30 cellular contexts compared by ENCODE assay signal in genomic region chr12:26658991-26659390, GRCh38.
DNase-seq lines count a peak whose midpoint lies in the region; ATAC-seq, FAIRE-seq and TF ChIP-seq lines count a peak whose summit lies in the region.
"Had no signal": no experiment of that assay in that cellular context is flagged by ENCODE, and none has a peak within 500 bp of the region (broad histone marks: within the 10 kb centered on the region; RNA-seq: fewer than 3 reads in every experiment).

No MANE protein-coding gene starts in this region.

- 71 to 93% (median 91%) methylated on average over 4 of the region's 4 CpGs for WGBS in small intestine, 3 donors

- H3K27me3 ChIP-seq in small intestine (ENCODE audit: control insufficient read depth in 2 of 2, insufficient read depth in 2 of 2, low read length in 2 of 2) = no peaks in the 10 kb centered on the region
- H3K27me3 ChIP-seq: Peyer's patch, SJCRH30 had no signal

- CTCF ChIA-PET in GM10248 (lab: Yijun Ruan, JAX) = interaction anchor here (0.9 kb wide), 1 partner anchor 45 kb away, joined by 3 read pairs; no protein-coding TSS in a partner anchor

- DNase-seq in EH (ENCODE audit: low read depth) (peak; percentile 27), amniotic epithelial cell (ENCODE audit: low read depth) (peak; percentile 78), fibroblast of villous mesenchyme (ENCODE audit: low read depth) (peak; percentile 63), skeletal muscle cell (ENCODE audit: low read depth) (peak; percentile 33), GM10248 (ENCODE audit: extremely low spot score) (no peak), small intestine (no peak)
- DNase-seq: activated CD4-positive, alpha-beta memory T cell treated with anti-CD3 and anti-CD28 coated beads for 36 hours; activated CD8-positive, alpha-beta memory T cell treated with anti-CD3 and anti-CD28 coated beads, Interleukin-2, amount 50 U/mL, for 48 hours; activated naive CD8-positive, alpha-beta T cell treated with anti-CD3 and anti-CD28 coated beads for 36 hours; CD4-positive, alpha-beta memory T cell; DMS153; GDM1; MV-4-11; naive B cell; NCI-H1694; NCI-H524; NK-92 treated with Interleukin-12 subunit alpha and Interleukin-12 subunit beta, amount 100 ng/mL, for 24 hours; occipital lobe; Peyer's patch; retina; SJCRH30; stimulated activated CD4-positive, alpha-beta T cell treated with anti-CD3 and anti-CD28 coated beads, Interleukin-12 subunit alpha, Interleukin-12 subunit beta, amount 100 ng/mL, for 4 hours; stimulated activated CD4-positive, alpha-beta T cell treated with anti-CD3 and anti-CD28 coated beads, Interleukin-4, amount 100 ng/mL, for 24 hours; stimulated activated naive B cell treated with anti-CD40 and anti-IgM and Interleukin-4, amounts not matched to agents 10 μg/mL and 1 μg/mL and 100 μg/mL, for 72 hours; T-helper 1 cell had no signal

- peaks cover 9% of the 10 kb centered on the region in 2 donors for H3K36me3 ChIP-seq in small intestine (ENCODE audit: control insufficient read depth in 2 of 2, insufficient read depth in 2 of 2, low read length in 2 of 2)

- no peak for TF ChIP-seq CTCF in fibroblast of villous mesenchyme (IDR thresholded peaks at IDR 0.05; ENCODE audit: insufficient read depth, low read depth, low read length)
- no peak for TF ChIP-seq CTCF in GM10248 (IDR thresholded peaks at IDR 0.05; ENCODE audit: control extremely low read depth, extremely low read depth, low read depth, missing control alignments)

- ATAC-seq in GM18520 (IDR thresholded peaks at IDR 0.05; ENCODE audit: unreplicated experiment) = no peak
- ATAC-seq: activated CD4-positive, CD25-positive, alpha-beta regulatory T cell treated with anti-CD3 and anti-CD28 coated beads, Interleukin-2, amount 50 U/mL, for 24 hours; activated T-helper 17 cell treated with anti-CD3 and anti-CD28 coated beads, Interleukin-2, amount 50 U/mL, for 72 hours; GM23338; stimulated activated naive B cell treated with anti-CD40 and anti-IgM and Interleukin-4, amounts not matched to agents 10 μg/mL and 1 μg/mL and 100 μg/mL, for 72 hours had no signal

- no peaks in the 10 kb centered on the region for H3K4me1 ChIP-seq in small intestine (ENCODE audit: control insufficient read depth in 2 of 2, insufficient read depth in 1 of 2, low read depth in 1 of 2, low read length in 1 of 2)
- H3K4me1 ChIP-seq: Peyer's patch, SJCRH30 had no signal

- POLR2A ChIA-PET in GM10248 (lab: Yijun Ruan, JAX) = no interaction called here

- no peak for FAIRE-seq in small intestine (lab: Jason Lieb, UNC)
- FAIRE-seq: TTC549 had no signal

- H3K4me3 ChIP-seq in fibroblast of villous mesenchyme (ENCODE audit: low read depth, low read length) (no peak overlapping the region), skeletal muscle cell (ENCODE audit: low read depth, low read length) (no peak overlapping the region), small intestine (ENCODE audit: low read depth in 1 of 2, low read length in 2 of 2) (no peak overlapping the region)
- H3K4me3 ChIP-seq: GM23338, Peyer's patch, SJCRH30 had no signal

- no peaks in the 10 kb centered on the region for H3K9me3 ChIP-seq in small intestine (ENCODE audit: control insufficient read depth, low read depth)
- H3K9me3 ChIP-seq: Peyer's patch, SJCRH30 had no signal

- H3K27ac ChIP-seq in small intestine (ENCODE audit: low read depth in 1 of 2, low read length in 1 of 2) = no peak overlapping the region
- H3K27ac ChIP-seq: Peyer's patch, SJCRH30 had no signal

Comparison
In these comparisons a context has a peak if more than half of its experiments do, and no peak if none do; other contexts are left out.
1. DNase-seq: peak in EH (single experiment), amniotic epithelial cell (single experiment), fibroblast of villous mesenchyme (single experiment) and skeletal muscle cell (single experiment); none in GM10248 (single experiment) and small intestine (single experiment).